In genomic region chr12:11753826-11754225, GRCh38 we compare ENCODE assay signal across 16 cellular contexts.
A peak's percentile ranks its signal among the peaks of the same experiment; 100 is the strongest.
DNase-seq lines count a peak whose midpoint lies in the region; FAIRE-seq and TF ChIP-seq lines count a peak whose summit lies in the region.
"Had no signal": no experiment of that assay in that cellular context is flagged by ENCODE, and none has a peak within 500 bp of the region (broad histone marks: within the 10 kb centered on the region; RNA-seq: fewer than 3 reads in every experiment).

No MANE protein-coding gene starts in this region.

- H3K4me1 ChIP-seq in H1 (replicated peaks in 1 of 4; ENCODE audit: control insufficient read depth in 3 of 4, insufficient read depth in 4 of 4, low read length in 3 of 4) (peaks cover 7 to 19% (median 13%) of the 10 kb centered on the region in 4 experiments), rectal smooth muscle tissue (ENCODE audit: control insufficient read depth, insufficient read depth, low read length) (peaks cover 48% of the 10 kb centered on the region), Karpas-422 (ENCODE audit: low read length) (0 out of 2 replicates have a peak, but pooled peaks cover 5% of the 10 kb centered on the region)

- H3K9me3 ChIP-seq in KOPT-K1 (ENCODE audit: insufficient read depth, low read length, poor library complexity, severe bottlenecking) (no peaks in the 10 kb centered on the region), H1 (ENCODE audit: insufficient read depth in 2 of 2, low read depth in 1 of 2, low read length in 1 of 2) (no peaks in the 10 kb centered on the region), Karpas-422 (ENCODE audit: low read length) (no peaks in the 10 kb centered on the region)

- H4K91ac ChIP-seq in H1 (replicated peaks; ENCODE audit: insufficient read length, low read length), result peak overlapping the region; percentile 42

- 83% methylated on average over 5 of the region's 5 CpGs; no CpG with 5 or more reads in 1 of the 2 experiments for WGBS in H1 (ENCODE audit: extremely low coverage in 1 of 2, insufficient coverage in 1 of 2, insufficient read length in 1 of 2, insufficient replicate concordance in 2 of 2, low coverage in 1 of 2, low lambda C conversion rate in 2 of 2, missing lambda C conversion rate in 1 of 2), 2 experiments

- no peak for TF ChIP-seq CTCF in H1 (IDR thresholded peaks at IDR 0.05; ENCODE audit: control extremely low read depth in 1 of 3, insufficient read depth in 1 of 3, low read depth in 1 of 3, low read length in 3 of 3)

- peak; percentile 37 for DNase-seq in AG20443 (ENCODE audit: low spot score)
- no peak for DNase-seq in H1 (ENCODE audit: low read depth in 1 of 2, low spot score in 2 of 2)
- DNase-seq in cerebellum (ENCODE audit: low spot score), result no peak
- DNase-seq in Ammon's horn (ENCODE audit: low spot score), result no peak
- DNase-seq in Karpas-422, result no peak
- DNase-seq in HK-2 (ENCODE audit: unreplicated experiment), result no peak
- DNase-seq: ACHN, activated gamma-delta T cell treated with Interleukin-2 at 50 U/mL for 16 hours, GOT3, kidney, NCI-H226, occipital lobe had no signal

- H3K27me3 ChIP-seq in H1 (replicated peaks in 1 of 4; ENCODE audit: control insufficient read depth in 3 of 4, extremely low read depth in 1 of 4, insufficient read depth in 3 of 4, low read length in 3 of 4), result no peaks in the 10 kb centered on the region
- no peaks in the 10 kb centered on the region for H3K27me3 ChIP-seq in rectal smooth muscle tissue (ENCODE audit: control insufficient read depth, insufficient read depth, low read length)
- H3K27me3 ChIP-seq in Karpas-422 (ENCODE audit: low read length), result no peaks in the 10 kb centered on the region

- no peak for FAIRE-seq in H1 (lab: Jason Lieb, UNC)
- FAIRE-seq: G401.6, kidney had no signal

- H3K9me2 ChIP-seq in Karpas-422 (replicated peaks; ENCODE audit: insufficient read depth, low read length), result no peaks in the 10 kb centered on the region

- TF ChIP-seq RAD21 in H1 (IDR thresholded peaks at IDR 0.05 in 1 of 2, conservative IDR thresholded peaks at IDR 0.05 in 1 of 2; ENCODE audit: low read depth in 2 of 2, low read length in 2 of 2), result no peak

- TF ChIP-seq POLR2A in H1 (IDR thresholded peaks at IDR 0.05; ENCODE audit: control extremely low read depth in 1 of 2, low read depth in 2 of 2, low read length in 2 of 2), result no peak

- no peak overlapping the region for H2AFZ ChIP-seq in H1 (ENCODE audit: low read length)
- H2AFZ ChIP-seq in Karpas-422 (ENCODE audit: low read length), result no peak overlapping the region

- no peak overlapping the region for H2BK120ac ChIP-seq in H1 (replicated peaks; ENCODE audit: low read depth, low read length)

- 0 out of 2 replicates have a peak overlapping the region, but pooled peaks have one; percentile 26 for H2BK5ac ChIP-seq in H1 (ENCODE audit: low read depth, low read length)

- H3K9ac ChIP-seq in H1 (replicated peaks in 1 of 4; ENCODE audit: extremely low read depth in 1 of 4, low read depth in 3 of 4, low read length in 3 of 4) (no peak overlapping the region), rectal smooth muscle tissue (ENCODE audit: low read length) (no peak overlapping the region), Karpas-422 (ENCODE audit: low read length) (no peak overlapping the region)

- H3K56ac ChIP-seq in H1 (replicated peaks; ENCODE audit: insufficient read length, low read depth, low read length), result no peak overlapping the region

- no peak overlapping the region; the same call in 1 of the 2 replicates for H2BK20ac ChIP-seq in H1 (ENCODE audit: low read length)

- H3K27ac ChIP-seq in KOPT-K1 (ENCODE audit: low read depth, low read length, poor library complexity, severe bottlenecking) (peak overlapping the region; percentile 76), H1 (ENCODE audit: low read depth, low read length) (no peak overlapping the region), rectal smooth muscle tissue (ENCODE audit: low read depth, low read length) (peak overlapping the region; percentile 97), Karpas-422 (ENCODE audit: low read length) (no peak overlapping the region)

- H2BK12ac ChIP-seq in H1 (ENCODE audit: low read depth, low read length), result peak overlapping the region; percentile 77; the same call in 1 of the 2 replicates

- no peak overlapping the region for H3K23ac ChIP-seq in H1 (ENCODE audit: insufficient read length)

- H2BK15ac ChIP-seq in H1 (ENCODE audit: low read length), result no peak overlapping the region

- H4K8ac ChIP-seq in H1 (ENCODE audit: extremely low read depth, insufficient read depth, low read length), result no peak overlapping the region

- TF ChIP-seq EP300 in H1 (IDR thresholded peaks at IDR 0.05; ENCODE audit: borderline replicate concordance in 1 of 2, low read depth in 2 of 2, low read length in 2 of 2), result no peak

- no peak overlapping the region for H4K5ac ChIP-seq in H1 (ENCODE audit: insufficient read length, low read depth, low read length)

- H3K4me3 ChIP-seq in H1 (ENCODE audit: extremely low read depth in 1 of 4, insufficient read depth in 2 of 4, low read depth in 3 of 4, low read length in 4 of 4) (no peak overlapping the region), rectal smooth muscle tissue (ENCODE audit: low read length) (no peak overlapping the region), Karpas-422 (ENCODE audit: low read length) (no peak overlapping the region)
- H3K4me3 ChIP-seq: skin epidermis had no signal

- H4K20me1 ChIP-seq in H1 (replicated peaks in 1 of 2; ENCODE audit: control insufficient read depth in 1 of 2, insufficient read depth in 2 of 2, low read length in 2 of 2), result no peaks in the 10 kb centered on the region
- no peaks in the 10 kb centered on the region for H4K20me1 ChIP-seq in Karpas-422 (ENCODE audit: insufficient read depth, low read depth, low read length)

- CTCF ChIA-PET in H1 (lab: Charles Lee; ENCODE audit: partially characterized antibody), result interaction anchor here (1.2 kb wide), 1 partner anchor 10 kb away, joined by 6 read pairs; no protein-coding TSS in a partner anchor

- no peak overlapping the region for H3K14ac ChIP-seq in H1 (ENCODE audit: insufficient read length)

- H3K23me2 ChIP-seq in H1 (ENCODE audit: low read depth, low read length), result no peaks in the 10 kb centered on the region; the same call in 1 of the 2 replicates

- H2AK5ac ChIP-seq in H1 (ENCODE audit: low read depth, low read length), result no peak overlapping the region; the same call in 1 of the 2 replicates

- H3K36me3 ChIP-seq in KOPT-K1 (ENCODE audit: insufficient read depth, low read length), result peaks cover 17% of the 10 kb centered on the region; the same call in 1 of the 2 replicates
- H3K36me3 ChIP-seq in H1 (ENCODE audit: control insufficient read depth in 2 of 4, insufficient read depth in 4 of 4, low read length in 3 of 4), result 0 out of 8 replicates have a peak, but pooled peaks cover 0 to 3% (median 0%) of the 10 kb centered on the region in 4 experiments
- H3K36me3 ChIP-seq in rectal smooth muscle tissue (ENCODE audit: control insufficient read depth, insufficient read depth, low read length), result no peaks in the 10 kb centered on the region
- H3K36me3 ChIP-seq in Karpas-422 (ENCODE audit: insufficient read depth, low read length), result no peaks in the 10 kb centered on the region

- H3K79me2 ChIP-seq in H1 (ENCODE audit: control insufficient read depth in 1 of 2, insufficient read depth in 2 of 2, low read length in 2 of 2) (peaks cover 0 to 6% of the 10 kb centered on the region in 2 experiments; a peak in 1 of 4 replicates), Karpas-422 (ENCODE audit: low read length) (no peaks in the 10 kb centered on the region)

- no peak overlapping the region for H3K18ac ChIP-seq in H1 (ENCODE audit: extremely low read depth, low read length)

- POLR2A ChIA-PET in H1 (lab: Charles Lee; ENCODE audit: partially characterized antibody), result interaction anchor here (1.1 kb wide), 1 partner anchor 10 kb away, joined by 3 read pairs; no protein-coding TSS in a partner anchor

- no peak overlapping the region; a peak in 1 of 4 replicates for H3K4me2 ChIP-seq in H1 (ENCODE audit: insufficient read depth in 1 of 2, low read depth in 2 of 2, low read length in 2 of 2)
- no peak overlapping the region for H3K4me2 ChIP-seq in Karpas-422 (ENCODE audit: low read depth, low read length, poor library complexity, severe bottlenecking)

- H3K4ac ChIP-seq in H1 (replicated peaks; ENCODE audit: insufficient read length, low read depth, low read length), result no peak overlapping the region

- peaks cover 7% of the 10 kb centered on the region; the same call in 1 of the 2 replicates for H3K79me1 ChIP-seq in H1 (ENCODE audit: low read depth, low read length)

TF ChIP-seq in H1, 55 proteins besides CTCF, POLR2A, EP300 and RAD21:
- TF ChIP-seq SIRT6 (IDR thresholded peaks at IDR 0.05; ENCODE audit: low read length) (no peak), YY1 (IDR thresholded peaks at IDR 0.05; ENCODE audit: low read depth, low read length) (no peak), NANOG (IDR thresholded peaks at IDR 0.05; ENCODE audit: insufficient read depth, low read depth, low read length, poor library complexity, severe bottlenecking) (no peak), GABPA (IDR thresholded peaks at IDR 0.05; ENCODE audit: borderline replicate concordance, insufficient read depth, low read length) (no peak), ASH2L (IDR thresholded peaks at IDR 0.05; ENCODE audit: low read length) (no peak), SAP30 (IDR thresholded peaks at IDR 0.05; ENCODE audit: insufficient read depth, insufficient replicate concordance, low read length) (no peak), USF2 (IDR thresholded peaks at IDR 0.05; ENCODE audit: low read length) (no peak), JUN (IDR thresholded peaks at IDR 0.05; ENCODE audit: low read depth, low read length) (no peak), SIN3A (conservative IDR thresholded peaks at IDR 0.05 in 1 of 2, IDR thresholded peaks at IDR 0.05 in 1 of 2; ENCODE audit: low read depth in 1 of 2, low read length in 2 of 2) (no peak)

Comparison
In these comparisons a context has a peak if more than half of its experiments do, and no peak if none do; other contexts are left out.
1. H3K27ac ChIP-seq: peak in KOPT-K1 (single experiment) and rectal smooth muscle tissue (single experiment); none in H1 (single experiment) and Karpas-422 (single experiment).